In genomic region chr6:35967059-35967769, GRCh38 we compare ENCODE assay signal across 1 cellular context.
A peak's percentile ranks its signal among the peaks of the same experiment; 100 is the strongest.
TF ChIP-seq lines count a peak whose summit lies in the region.

No MANE protein-coding gene starts in this region.

TF ChIP-seq in HepG2, 621 proteins besides CTCF, POLR2A, EP300 and RAD21 (continued from another document and continues in another):
- TF ChIP-seq ZNF460 (CRISPR knock-in tag; IDR thresholded peaks at IDR 0.05; ENCODE audit: borderline replicate concordance) (no peak), ZNF710 (CRISPR knock-in tag; IDR thresholded peaks at IDR 0.05; ENCODE audit: borderline replicate concordance) (0 out of 2 replicates have a peak, but pooled peaks have one; percentile 42), ZNF383 (CRISPR knock-in tag; IDR thresholded peaks at IDR 0.05; ENCODE audit: borderline replicate concordance) (no peak), MTA1 (CRISPR knock-in tag; IDR thresholded peaks at IDR 0.05; ENCODE audit: borderline replicate concordance) (no peak), ETV5 (CRISPR knock-in tag; IDR thresholded peaks at IDR 0.05; ENCODE audit: borderline replicate concordance) (no peak), ZBTB38 (CRISPR knock-in tag; IDR thresholded peaks at IDR 0.05) (no peak), ZNF343 (CRISPR knock-in tag; IDR thresholded peaks at IDR 0.05) (no peak), NCOA2 (CRISPR knock-in tag; IDR thresholded peaks at IDR 0.05) (0 out of 2 replicates have a peak, but pooled peaks have one; percentile 18), ZNF407 (CRISPR knock-in tag; IDR thresholded peaks at IDR 0.05; ENCODE audit: not compliant biosample characterization) (no peak), SP2 (CRISPR knock-in tag; IDR thresholded peaks at IDR 0.05) (no peak), NCOA1 (CRISPR knock-in tag; IDR thresholded peaks at IDR 0.05) (no peak), PITX1 (CRISPR knock-in tag; IDR thresholded peaks at IDR 0.05) (no peak), PBX2 (CRISPR knock-in tag; IDR thresholded peaks at IDR 0.05) (no peak), ZNF484 (CRISPR knock-in tag; IDR thresholded peaks at IDR 0.05; ENCODE audit: borderline replicate concordance, low read depth) (no peak), ZNF788 (CRISPR knock-in tag; IDR thresholded peaks at IDR 0.05; ENCODE audit: borderline replicate concordance) (no peak), ZNF83 (CRISPR knock-in tag; IDR thresholded peaks at IDR 0.05; ENCODE audit: borderline replicate concordance) (no peak), ZNF207 (IDR thresholded peaks at IDR 0.05; ENCODE audit: borderline replicate concordance) (no peak), ZSCAN12 (CRISPR knock-in tag; IDR thresholded peaks at IDR 0.05) (no peak), HNRNPK (IDR thresholded peaks at IDR 0.05; ENCODE audit: low read depth, low read length, poor library complexity, severe bottlenecking) (no peak), ZBTB39 (CRISPR knock-in tag; IDR thresholded peaks at IDR 0.05) (no peak), LCORL (IDR thresholded peaks at IDR 0.05) (no peak), LCORL (CRISPR knock-in tag; IDR thresholded peaks at IDR 0.05) (0 out of 2 replicates have a peak, but pooled peaks have one; percentile 45), HNRNPH1 (optimal IDR thresholded peaks at IDR 0.05; ENCODE audit: low read depth, low read length) (no peak), RELA (CRISPR knock-in tag; IDR thresholded peaks at IDR 0.05) (no peak), GTF2F1 (IDR thresholded peaks at IDR 0.05; ENCODE audit: low read length) (no peak), ZNF709 (CRISPR knock-in tag; IDR thresholded peaks at IDR 0.05) (no peak), TEAD3 (CRISPR knock-in tag; optimal IDR thresholded peaks at IDR 0.05; ENCODE audit: borderline replicate concordance) (peak; percentile 62), ZSCAN9 (CRISPR knock-in tag; IDR thresholded peaks at IDR 0.05; ENCODE audit: borderline replicate concordance) (no peak), DMAP1 (CRISPR knock-in tag; IDR thresholded peaks at IDR 0.05) (no peak), NFIC (IDR thresholded peaks at IDR 0.05; ENCODE audit: low read length) (no peak)
- TF ChIP-seq, protein P1, sequence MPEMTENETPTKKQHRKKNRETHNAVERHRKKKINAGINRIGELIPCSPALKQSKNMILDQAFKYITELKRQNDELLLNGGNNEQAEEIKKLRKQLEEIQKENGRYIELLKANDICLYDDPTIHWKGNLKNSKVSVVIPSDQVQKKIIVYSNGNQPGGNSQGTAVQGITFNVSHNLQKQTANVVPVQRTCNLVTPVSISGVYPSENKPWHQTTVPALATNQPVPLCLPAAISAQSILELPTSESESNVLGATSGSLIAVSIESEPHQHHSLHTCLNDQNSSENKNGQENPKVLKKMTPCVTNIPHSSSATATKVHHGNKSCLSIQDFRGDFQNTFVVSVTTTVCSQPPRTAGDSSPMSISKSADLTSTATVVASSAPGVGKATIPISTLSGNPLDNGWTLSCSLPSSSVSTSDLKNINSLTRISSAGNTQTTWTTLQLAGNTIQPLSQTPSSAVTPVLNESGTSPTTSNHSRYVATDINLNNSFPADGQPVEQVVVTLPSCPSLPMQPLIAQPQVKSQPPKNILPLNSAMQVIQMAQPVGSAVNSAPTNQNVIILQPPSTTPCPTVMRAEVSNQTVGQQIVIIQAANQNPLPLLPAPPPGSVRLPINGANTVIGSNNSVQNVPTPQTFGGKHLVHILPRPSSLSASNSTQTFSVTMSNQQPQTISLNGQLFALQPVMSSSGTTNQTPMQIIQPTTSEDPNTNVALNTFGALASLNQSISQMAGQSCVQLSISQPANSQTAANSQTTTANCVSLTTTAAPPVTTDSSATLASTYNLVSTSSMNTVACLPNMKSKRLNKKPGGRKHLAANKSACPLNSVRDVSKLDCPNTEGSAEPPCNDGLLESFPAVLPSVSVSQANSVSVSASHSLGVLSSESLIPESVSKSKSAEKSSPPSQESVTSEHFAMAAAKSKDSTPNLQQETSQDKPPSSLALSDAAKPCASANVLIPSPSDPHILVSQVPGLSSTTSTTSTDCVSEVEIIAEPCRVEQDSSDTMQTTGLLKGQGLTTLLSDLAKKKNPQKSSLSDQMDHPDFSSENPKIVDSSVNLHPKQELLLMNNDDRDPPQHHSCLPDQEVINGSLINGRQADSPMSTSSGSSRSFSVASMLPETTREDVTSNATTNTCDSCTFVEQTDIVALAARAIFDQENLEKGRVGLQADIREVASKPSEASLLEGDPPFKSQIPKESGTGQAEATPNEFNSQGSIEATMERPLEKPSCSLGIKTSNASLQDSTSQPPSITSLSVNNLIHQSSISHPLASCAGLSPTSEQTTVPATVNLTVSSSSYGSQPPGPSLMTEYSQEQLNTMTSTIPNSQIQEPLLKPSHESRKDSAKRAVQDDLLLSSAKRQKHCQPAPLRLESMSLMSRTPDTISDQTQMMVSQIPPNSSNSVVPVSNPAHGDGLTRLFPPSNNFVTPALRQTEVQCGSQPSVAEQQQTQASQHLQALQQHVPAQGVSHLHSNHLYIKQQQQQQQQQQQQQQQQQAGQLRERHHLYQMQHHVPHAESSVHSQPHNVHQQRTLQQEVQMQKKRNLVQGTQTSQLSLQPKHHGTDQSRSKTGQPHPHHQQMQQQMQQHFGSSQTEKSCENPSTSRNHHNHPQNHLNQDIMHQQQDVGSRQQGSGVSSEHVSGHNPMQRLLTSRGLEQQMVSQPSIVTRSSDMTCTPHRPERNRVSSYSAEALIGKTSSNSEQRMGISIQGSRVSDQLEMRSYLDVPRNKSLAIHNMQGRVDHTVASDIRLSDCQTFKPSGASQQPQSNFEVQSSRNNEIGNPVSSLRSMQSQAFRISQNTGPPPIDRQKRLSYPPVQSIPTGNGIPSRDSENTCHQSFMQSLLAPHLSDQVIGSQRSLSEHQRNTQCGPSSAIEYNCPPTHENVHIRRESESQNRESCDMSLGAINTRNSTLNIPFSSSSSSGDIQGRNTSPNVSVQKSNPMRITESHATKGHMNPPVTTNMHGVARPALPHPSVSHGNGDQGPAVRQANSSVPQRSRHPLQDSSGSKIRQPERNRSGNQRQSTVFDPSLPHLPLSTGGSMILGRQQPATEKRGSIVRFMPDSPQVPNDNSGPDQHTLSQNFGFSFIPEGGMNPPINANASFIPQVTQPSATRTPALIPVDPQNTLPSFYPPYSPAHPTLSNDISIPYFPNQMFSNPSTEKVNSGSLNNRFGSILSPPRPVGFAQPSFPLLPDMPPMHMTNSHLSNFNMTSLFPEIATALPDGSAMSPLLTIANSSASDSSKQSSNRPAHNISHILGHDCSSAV (CRISPR knock-in tag; IDR thresholded peaks at IDR 0.05; ENCODE audit: borderline replicate concordance), result no peak
- TF ChIP-seq, protein P2, sequence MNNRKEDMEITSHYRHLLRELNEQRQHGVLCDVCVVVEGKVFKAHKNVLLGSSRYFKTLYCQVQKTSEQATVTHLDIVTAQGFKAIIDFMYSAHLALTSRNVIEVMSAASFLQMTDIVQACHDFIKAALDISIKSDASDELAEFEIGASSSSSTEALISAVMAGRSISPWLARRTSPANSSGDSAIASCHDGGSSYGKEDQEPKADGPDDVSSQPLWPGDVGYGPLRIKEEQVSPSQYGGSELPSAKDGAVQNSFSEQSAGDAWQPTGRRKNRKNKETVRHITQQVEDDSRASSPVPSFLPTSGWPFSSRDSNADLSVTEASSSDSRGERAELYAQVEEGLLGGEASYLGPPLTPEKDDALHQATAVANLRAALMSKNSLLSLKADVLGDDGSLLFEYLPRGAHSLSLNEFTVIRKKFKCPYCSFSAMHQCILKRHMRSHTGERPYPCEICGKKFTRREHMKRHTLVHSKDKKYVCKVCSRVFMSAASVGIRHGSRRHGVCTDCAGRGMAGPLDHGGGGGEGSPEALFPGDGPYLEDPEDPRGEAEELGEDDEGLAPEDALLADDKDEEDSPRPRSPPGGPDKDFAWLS (CRISPR knock-in tag; IDR thresholded peaks at IDR 0.05; ENCODE audit: borderline replicate concordance), result no peak
- TF ChIP-seq, protein P3, sequence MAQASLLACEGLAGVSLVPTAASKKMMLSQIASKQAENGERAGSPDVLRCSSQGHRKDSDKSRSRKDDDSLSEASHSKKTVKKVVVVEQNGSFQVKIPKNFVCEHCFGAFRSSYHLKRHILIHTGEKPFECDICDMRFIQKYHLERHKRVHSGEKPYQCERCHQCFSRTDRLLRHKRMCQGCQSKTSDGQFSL (CRISPR knock-in tag; IDR thresholded peaks at IDR 0.05), result no peak
